Comparison of ENCODE assay signal across 35 cellular contexts in the genomic region with DNA sequence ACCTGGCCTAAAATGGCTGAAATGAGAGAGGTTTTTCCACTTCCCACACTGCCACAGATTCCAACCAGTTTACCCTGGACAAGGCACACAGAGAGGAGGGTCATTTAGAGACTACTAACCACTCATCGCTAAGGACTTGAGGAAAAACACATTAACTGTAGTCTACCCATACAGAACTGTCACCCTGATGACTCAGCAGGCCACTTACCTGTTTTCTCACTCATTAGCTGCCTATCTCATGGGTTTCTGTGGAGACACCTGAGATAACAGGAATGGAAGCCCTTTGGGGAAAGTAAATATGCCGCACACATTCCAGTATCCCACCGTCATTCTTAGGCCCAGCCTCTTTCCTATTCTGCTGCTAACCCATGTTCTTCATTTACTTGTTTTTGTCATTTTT. TPM values are rescaled to one million over a fixed set of nuclear protein-coding genes. Genes with fewer than 3 reads are reported as not detected.
A peak's percentile ranks its signal among the peaks of the same experiment; 100 is the strongest.
DNase-seq lines count a peak whose midpoint lies in the region; ATAC-seq, FAIRE-seq and TF ChIP-seq lines count a peak whose summit lies in the region.
"Had no signal": no experiment of that assay in that cellular context is flagged by ENCODE, and none has a peak within 500 bp of the region (broad histone marks: within the 10 kb centered on the region; RNA-seq: fewer than 3 reads in every experiment).

No MANE protein-coding gene starts in this region.

- H3K36me3 ChIP-seq in hepatocyte (replicated peaks; ENCODE audit: insufficient read depth, low read depth) (no peaks in the 10 kb centered on the region), pancreas (no peaks in the 10 kb centered on the region), esophagus muscularis mucosa (peaks cover 40 to 99% (median 93%) of the 10 kb centered on the region in 4 donors)
- H3K36me3 ChIP-seq: neural progenitor cell had no signal

- H3K27me3 Mint-ChIP-seq in activated T-cell treated with anti-CD3 and anti-CD28 coated beads, Interleukin-2, amount 50 U/mL, for 4 hours (ENCODE audit: low read depth) = no peaks in the 10 kb centered on the region
- H3K27me3 Mint-ChIP-seq: activated CD4-positive, alpha-beta T cell treated with anti-CD3 and anti-CD28 coated beads for 36 hours; activated naive CD8-positive, alpha-beta T cell had no signal

- H3K27me3 ChIP-seq in hepatocyte (no peaks in the 10 kb centered on the region), pancreas (no peaks in the 10 kb centered on the region), esophagus muscularis mucosa (no peaks in the 10 kb centered on the region)
- H3K27me3 ChIP-seq: cardiac muscle cell, colonic mucosa, foreskin keratinocyte, neural progenitor cell, sigmoid colon, vagina had no signal

- no peaks in the 10 kb centered on the region for H4K20me1 ChIP-seq in hepatocyte (ENCODE audit: insufficient read depth, poor library complexity, severe bottlenecking)

- no peak for TF ChIP-seq EP300 in esophagus muscularis mucosa (IDR thresholded peaks at IDR 0.05)

- no peaks in the 10 kb centered on the region for H3K79me2 ChIP-seq in hepatocyte

- H3K9me3 ChIP-seq in hepatocyte (ENCODE audit: low read depth) (no peaks in the 10 kb centered on the region), pancreas (no peaks in the 10 kb centered on the region), esophagus muscularis mucosa (no peaks in the 10 kb centered on the region)
- H3K9me3 ChIP-seq: A549, colonic mucosa, HAP-1, left ventricle myocardium inferior, mucosa of descending colon, sigmoid colon, vagina had no signal

- no peaks in the 10 kb centered on the region for H3K9me3 Mint-ChIP-seq in activated T-cell treated with anti-CD3 and anti-CD28 coated beads, Interleukin-2, amount 50 U/mL, for 4 hours
- H3K9me3 Mint-ChIP-seq: CD8-positive, alpha-beta T cell; immature natural killer cell; neural progenitor cell had no signal

- peak in 3 of 4 donors; percentile 16 to 89 (median 87) for ATAC-seq in pancreas
- no peak for ATAC-seq in activated T-cell treated with anti-CD3 and anti-CD28 coated beads, Interleukin-2, amount 50 U/mL, for 4 hours
- ATAC-seq: A549; activated CD4-positive, alpha-beta T cell treated with anti-CD3 and anti-CD28 coated beads for 36 hours; activated CD8-positive, alpha-beta T cell treated with anti-CD3 and anti-CD28 coated beads, Interleukin-2, amount 10 ng/mL, durations not matched to agents 7 days and 5 days; CD8-positive, alpha-beta T cell; foreskin keratinocyte; mucosa of descending colon; SK-N-SH treated with all-trans-retinoic acid at 6 μM for 48 hours had no signal

- peak overlapping the region; percentile 23 for H3K4me2 ChIP-seq in hepatocyte
- H3K4me2 ChIP-seq: A549, neural progenitor cell had no signal

- no peaks in the 10 kb centered on the region for H3K9me2 ChIP-seq in hepatocyte (replicated peaks; ENCODE audit: insufficient read depth)

- TF ChIP-seq POLR2A in esophagus muscularis mucosa (IDR thresholded peaks at IDR 0.05; ENCODE audit: low read depth) = no peak

- H2AFZ ChIP-seq in hepatocyte = no peak overlapping the region
- H2AFZ ChIP-seq: neural progenitor cell had no signal

- TF ChIP-seq CTCF in hepatocyte (IDR thresholded peaks at IDR 0.05; ENCODE audit: poor library complexity) = no peak
- no peak for TF ChIP-seq CTCF in pancreas (IDR thresholded peaks at IDR 0.05)
- TF ChIP-seq CTCF in esophagus muscularis mucosa (IDR thresholded peaks at IDR 0.05) = no peak

- 37% methylated on average over 3 of the region's 3 CpGs for WGBS in hepatocyte (ENCODE audit: low lambda C conversion rate, missing lambda C conversion rate)
- 82 to 83% methylated on average over 3 of the region's 3 CpGs for WGBS in pancreas, 2 donors
- WGBS in esophagus muscularis mucosa = 92% methylated on average over 3 of the region's 3 CpGs

- DNase-seq in COLO668 (lab: John Stamatoyannopoulos, UW; ENCODE audit: unreplicated experiment) (peak; percentile 1), NCI-H510A (lab: John Stamatoyannopoulos, UW) (peak; percentile 12), hepatocyte (ENCODE audit: low spot score) (peak; percentile 82), pancreas (no peak), NCI-H82 treated with DMSO at 0.1 percent for 48 hours (lab: John Stamatoyannopoulos, UW; ENCODE audit: unreplicated experiment) (no peak), esophagus muscularis mucosa (ENCODE audit: extremely low spot score) (no peak), mucosa of gallbladder (ENCODE audit: low spot score) (no peak)
- DNase-seq in activated T-cell treated with anti-CD3 and anti-CD28 coated beads, Interleukin-2, amount 50 U/mL, for 4 hours = no peak
- DNase-seq: activated CD4-positive, alpha-beta T cell treated with anti-CD3 and anti-CD28 coated beads for 36 hours; activated CD8-positive, alpha-beta T cell treated with anti-CD3 and anti-CD28 coated beads, Interleukin-2, amount 10 ng/mL, durations not matched to agents 7 days and 5 days; activated effector memory CD4-positive, alpha-beta T cell treated with Interleukin-2 at 50 U/mL for 16 hours; AML-193; anterior cingulate cortex; CD8-positive, alpha-beta T cell; colonic mucosa; effector CD8-positive, alpha-beta T cell; foreskin keratinocyte; GF-D8; immature natural killer cell; left ventricle myocardium inferior; mucosa of descending colon; NCI-H1092 treated with DMSO at 0.1 percent for 48 hours; NCI-H2029 treated with DMSO at 0.1 percent for 48 hours; NCI-H345; NCI-H82; sigmoid colon; stimulated activated naive CD4-positive, alpha-beta T cell; T-helper 2 cell had no signal

- peaks cover 25% of the 10 kb centered on the region for H3K36me3 Mint-ChIP-seq in activated T-cell treated with anti-CD3 and anti-CD28 coated beads, Interleukin-2, amount 50 U/mL, for 4 hours (ENCODE audit: insufficient read depth)

- FAIRE-seq in pancreas (lab: Jason Lieb, UNC) = no peak
- FAIRE-seq: A549 had no signal

- peaks cover 21% of the 10 kb centered on the region for H3K4me1 ChIP-seq in hepatocyte (ENCODE audit: insufficient read depth)
- no peaks in the 10 kb centered on the region for H3K4me1 ChIP-seq in pancreas
- no peaks in the 10 kb centered on the region for H3K4me1 ChIP-seq in esophagus muscularis mucosa
- H3K4me1 ChIP-seq: A549, colonic mucosa, foreskin keratinocyte, HAP-1, left ventricle myocardium inferior, neural progenitor cell, vagina had no signal

- intact Hi-C loops in pancreas (cut with DNase I) = no loop called here
- intact Hi-C loops in esophagus muscularis mucosa (cut with DNase I) = no loop called here

- no peak overlapping the region for H3K4me3 Mint-ChIP-seq in activated T-cell treated with anti-CD3 and anti-CD28 coated beads, Interleukin-2, amount 50 U/mL, for 4 hours
- H3K4me3 Mint-ChIP-seq: activated CD4-positive, alpha-beta T cell treated with anti-CD3 and anti-CD28 coated beads for 36 hours; activated CD8-positive, alpha-beta T cell treated with anti-CD3 and anti-CD28 coated beads, Interleukin-2, amount 10 ng/mL, durations not matched to agents 7 days and 5 days; activated naive CD8-positive, alpha-beta T cell; CD8-positive, alpha-beta T cell; immature natural killer cell; neural progenitor cell had no signal

- H3K4me1 Mint-ChIP-seq in activated T-cell treated with anti-CD3 and anti-CD28 coated beads, Interleukin-2, amount 50 U/mL, for 4 hours (ENCODE audit: low read depth) = no peaks in the 10 kb centered on the region
- H3K4me1 Mint-ChIP-seq: activated CD4-positive, alpha-beta T cell treated with anti-CD3 and anti-CD28 coated beads for 36 hours; immature natural killer cell had no signal

- no peak overlapping the region for H3K4me3 ChIP-seq in hepatocyte
- H3K4me3 ChIP-seq in pancreas = no peak overlapping the region
- no peak overlapping the region for H3K4me3 ChIP-seq in esophagus muscularis mucosa
- H3K4me3 ChIP-seq: A549, cardiac muscle cell, colonic mucosa, HAP-1, left ventricle myocardium inferior, mucosa of descending colon, neural progenitor cell, sigmoid colon, vagina had no signal

- peak overlapping the region; percentile 87 for H3K27ac ChIP-seq in hepatocyte
- no peak overlapping the region for H3K27ac ChIP-seq in pancreas
- no peak overlapping the region for H3K27ac ChIP-seq in esophagus muscularis mucosa (replicated peaks in 1 of 4)
- H3K27ac ChIP-seq: A549, cardiac muscle cell, colonic mucosa, foreskin keratinocyte, left ventricle myocardium inferior, neural progenitor cell, sigmoid colon, vagina had no signal

RNA-seq across cellular contexts. Expression of a gene that starts 50.0 kb away (rescaled TPM):
- 27.1 and 27.8 TPM in 2 replicates for total RNA-seq in hepatocyte
- polyA plus RNA-seq in hepatocyte = 36.5 and 41.4 TPM in 2 replicates
- total RNA-seq in pancreas = 10 to 100 TPM in 1 of 6 donors, 1 to 10 TPM in 5; 2.8 to 25.2 (median 7.1) TPM
- polyA plus RNA-seq in pancreas = 10 to 100 TPM; 12.9 to 25.9 TPM
- 10 to 100 TPM; 10.0 to 12.5 (median 12.4) TPM for total RNA-seq in activated T-cell treated with anti-CD3 and anti-CD28 coated beads, Interleukin-2, amount 50 U/mL, for 4 hours
- total RNA-seq in esophagus muscularis mucosa = 10 to 100 TPM in 3 of 4 donors, 1 to 10 TPM in 1; 9.8 to 20.2 (median 17.6) TPM
- total RNA-seq in mucosa of gallbladder = 37.8 TPM

Comparison
In these comparisons a context has a peak if more than half of its experiments do, and no peak if none do; other contexts are left out.
1. DNase-seq: peak in COLO668 (single experiment), NCI-H510A (single experiment) and hepatocyte (single experiment); none in pancreas (0 of 6), activated T-cell treated with anti-CD3 and anti-CD28 coated beads, Interleukin-2, amount 50 U/mL, for 4 hours (single experiment), NCI-H82 treated with DMSO at 0.1 percent for 48 hours (single experiment), esophagus muscularis mucosa (single experiment) and mucosa of gallbladder (single experiment).
2. ATAC-seq: peak in pancreas (3 of 4); none in activated T-cell treated with anti-CD3 and anti-CD28 coated beads, Interleukin-2, amount 50 U/mL, for 4 hours (0 of 2).